ENCODE assay signal across 8 cellular contexts in genomic region chr2:1593371-1594205, GRCh38.
A peak's percentile ranks its signal among the peaks of the same experiment; 100 is the strongest.
DNase-seq lines count a peak whose midpoint lies in the region; TF ChIP-seq lines count a peak whose summit lies in the region.

No MANE protein-coding gene starts in this region.

- H3K36me3 ChIP-seq in ectodermal cell (ENCODE audit: control insufficient read depth, insufficient read depth, low read length) (no peaks in the 10 kb centered on the region), neural cell (ENCODE audit: insufficient read depth, low read length) (no peaks in the 10 kb centered on the region)

- no peak for TF ChIP-seq RAD21 in neural cell (conservative IDR thresholded peaks at IDR 0.05)

- H3K4me3 ChIP-seq in ectodermal cell (ENCODE audit: insufficient read depth, low read depth, low read length) (no peak overlapping the region), neural cell (ENCODE audit: low read length) (no peak overlapping the region)

- H3K27ac ChIP-seq in ectodermal cell (ENCODE audit: insufficient read depth, low read depth, low read length, poor library complexity, severe bottlenecking), result peak overlapping the region; percentile 19
- peak overlapping the region; percentile 12 for H3K27ac ChIP-seq in neural cell (ENCODE audit: low read length)

- WGBS in ectodermal cell, 2 experiments, result 58 to 69% methylated on average over 19 of the region's 19 CpGs

- no peaks in the 10 kb centered on the region for H3F3A ChIP-seq in neural cell (ENCODE audit: insufficient read depth, low read length, poor library complexity, severe bottlenecking)

- H3K4me2 ChIP-seq in neural cell (ENCODE audit: low read length), result no peak overlapping the region

- H3K9ac ChIP-seq in neural cell (ENCODE audit: low read length), result no peak overlapping the region

- peaks cover 10% of the 10 kb centered on the region for H3K4me1 ChIP-seq in ectodermal cell (ENCODE audit: control insufficient read depth, insufficient read depth, low read length)

- no peak for TF ChIP-seq EP300 in neural cell (conservative IDR thresholded peaks at IDR 0.05; ENCODE audit: poor library complexity, severe bottlenecking)

- H4K20me1 ChIP-seq in neural cell (ENCODE audit: insufficient read depth), result no peaks in the 10 kb centered on the region

- peak; percentile 83 for DNase-seq in DMS79 treated with DMSO at 0.1 percent for 48 hours (lab: John Stamatoyannopoulos, UW)
- peak; percentile 70 for DNase-seq in NCI-H146 (lab: John Stamatoyannopoulos, UW)
- DNase-seq in SKM-1 (lab: John Stamatoyannopoulos, UW; ENCODE audit: unreplicated experiment), result no peak
- DNase-seq in GF-D8 (lab: John Stamatoyannopoulos, UW), result no peak
- no peak for DNase-seq in AML-193 (lab: John Stamatoyannopoulos, UW)
- DNase-seq in activated CD4-positive, alpha-beta T cell treated with anti-CD3 and anti-CD28 coated beads, Interleukin-2, amount 50 U/mL, for 1 hour, result no peak

- H3K9me3 ChIP-seq in ectodermal cell (ENCODE audit: control insufficient read depth, low read length) (no peaks in the 10 kb centered on the region), neural cell (ENCODE audit: low read length) (no peaks in the 10 kb centered on the region)

- H3K9me2 ChIP-seq in neural cell (ENCODE audit: insufficient read depth, low read length), result no peaks in the 10 kb centered on the region

- no peaks in the 10 kb centered on the region for H3K79me2 ChIP-seq in neural cell (replicated peaks; ENCODE audit: insufficient read depth, low read length)

- no peak overlapping the region for H2AFZ ChIP-seq in neural cell (ENCODE audit: low read depth, low read length)

- no peaks in the 10 kb centered on the region for H3K27me3 ChIP-seq in ectodermal cell (ENCODE audit: control insufficient read depth, insufficient read depth, low read length, poor library complexity, severe bottlenecking)
- no peaks in the 10 kb centered on the region for H3K27me3 ChIP-seq in neural cell (ENCODE audit: insufficient read depth, low read depth, low read length)

- TF ChIP-seq CTCF in neural cell (IDR thresholded peaks at IDR 0.05; ENCODE audit: poor library complexity, severe bottlenecking), result no peak

TF ChIP-seq in neural cell, 6 proteins besides CTCF, POLR2A, EP300 and RAD21:
- no peak for TF ChIP-seq MXI1 (conservative IDR thresholded peaks at IDR 0.05; ENCODE audit: poor library complexity, severe bottlenecking)
- TF ChIP-seq SMC3 (conservative IDR thresholded peaks at IDR 0.05; ENCODE audit: poor library complexity), result no peak
- TF ChIP-seq TAF1 (IDR thresholded peaks at IDR 0.05; ENCODE audit: low read depth), result no peak
- TF ChIP-seq REST (IDR thresholded peaks at IDR 0.05; ENCODE audit: borderline replicate concordance), result no peak
- TF ChIP-seq POLR2AphosphoS5 (IDR thresholded peaks at IDR 0.05), result no peak
- no peak for TF ChIP-seq EZH2 (IDR thresholded peaks at IDR 0.05; ENCODE audit: borderline replicate concordance, insufficient read depth, low read length, poor library complexity, severe bottlenecking)

Comparison
In these comparisons a context has a peak if more than half of its experiments do, and no peak if none do; other contexts are left out.
1. DNase-seq: peak in DMS79 treated with DMSO at 0.1 percent for 48 hours (single experiment) and NCI-H146 (single experiment); none in SKM-1 (single experiment), GF-D8 (single experiment), AML-193 (0 of 2) and activated CD4-positive, alpha-beta T cell treated with anti-CD3 and anti-CD28 coated beads, Interleukin-2, amount 50 U/mL, for 1 hour (single experiment).